Comparison of ENCODE assay signal across 12 cellular contexts in the genomic region with DNA sequence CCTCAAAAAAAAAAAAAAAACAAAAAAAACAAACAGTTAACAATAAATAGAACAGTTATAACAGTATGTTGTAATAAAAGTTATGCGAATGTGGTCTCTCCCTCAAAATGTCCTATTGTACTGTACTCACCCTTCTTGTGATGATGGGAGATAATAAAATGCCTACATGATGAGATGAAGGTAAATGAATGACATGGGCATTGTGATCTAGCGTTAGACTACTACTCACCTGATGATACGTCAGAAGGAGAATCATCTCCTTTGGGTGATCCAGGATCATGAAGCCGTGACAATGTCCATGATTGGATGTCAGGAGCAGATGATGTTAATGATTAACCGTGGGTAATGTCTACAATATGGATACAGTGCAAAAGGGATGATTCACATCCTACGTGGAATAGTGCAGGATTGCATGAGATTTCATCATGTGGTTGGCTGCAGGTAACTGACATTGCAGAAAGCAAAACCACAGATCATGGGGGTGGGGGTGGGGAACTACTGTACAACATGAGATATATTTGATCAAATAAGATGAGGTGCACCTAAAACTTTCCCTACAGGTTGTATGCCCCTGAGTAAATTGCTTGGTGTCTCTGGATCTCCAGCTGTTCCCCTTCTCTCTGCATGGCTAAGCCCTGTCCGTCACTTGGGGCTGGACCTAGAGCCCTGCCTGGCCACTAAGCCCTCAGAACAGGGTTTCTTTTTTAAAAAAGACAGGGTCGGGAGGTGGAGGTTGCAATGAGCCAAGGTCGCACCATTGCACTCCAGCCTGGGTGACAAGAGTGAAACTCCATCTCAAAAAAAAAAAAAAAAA. TPM values are rescaled to one million over a fixed set of nuclear protein-coding genes. Genes with fewer than 3 reads are reported as not detected.
DNase-seq lines count a peak whose midpoint lies in the region; FAIRE-seq and TF ChIP-seq lines count a peak whose summit lies in the region.
"Had no signal": no experiment of that assay in that cellular context is flagged by ENCODE, and none has a peak within 500 bp of the region (broad histone marks: within the 10 kb centered on the region; RNA-seq: fewer than 3 reads in every experiment).

No MANE protein-coding gene starts in this region.

- DNase-seq in AG10803 (ENCODE audit: low read depth) (peak; percentile 86), RCC 7860 (ENCODE audit: low spot score) (peak; percentile 100), fibroblast of pulmonary artery (ENCODE audit: low read depth) (peak; percentile 53), ecto neural progenitor cell (ENCODE audit: low spot score) (no peak), mesenteric fat pad (ENCODE audit: low spot score) (no peak), G401 (ENCODE audit: low spot score) (no peak)
- DNase-seq in stimulated activated naive CD4-positive, alpha-beta T cell treated with Interleukin-2 at 50 U/mL for 16 hours (lab: John Stamatoyannopoulos, UW): no peak
- DNase-seq: activated CD4-positive, CD25-positive, alpha-beta regulatory T cell; NCI-H2171; stimulated activated CD4-positive, alpha-beta T cell treated with anti-CD3 and anti-CD28 coated beads, Interleukin-12 subunit alpha, Interleukin-12 subunit beta, amount 100 ng/mL, for 4 hours had no signal

- in situ Hi-C loops in G401 (cut with HindIII; ENCODE audit: low sequenced_read_pairs): no loop called here

- no peaks in the 10 kb centered on the region; the same call in none of the 2 replicates for H3K4me1 ChIP-seq in HEK293 (ENCODE audit: control insufficient read depth, insufficient read depth, low read length)

- CTCF ChIA-PET in HEK293 (lab: Yijun Ruan, JAX): interaction anchor here (0.7 to 1.7 kb wide), 4 partner anchors 47 to 265 kb away, joined by 3 to 5 read pairs (median 4); no protein-coding TSS in a partner anchor

- H3K36me3 ChIP-seq in HEK293 (ENCODE audit: control insufficient read depth in 2 of 2, insufficient read depth in 1 of 2, low read length in 2 of 2): peaks cover 0 to 10% of the 10 kb centered on the region in 2 experiments; a peak in 1 of 3 replicates

- H3K27ac ChIP-seq in HEK293 (ENCODE audit: extremely low read depth, low read depth, low read length): no peak overlapping the region

- POLR2A ChIA-PET in HEK293 (lab: Yijun Ruan, JAX): interaction anchor here (0.6 to 0.7 kb wide), 2 partner anchors 16 to 24 kb away, joined by 3 read pairs; no protein-coding TSS in a partner anchor

- FAIRE-seq in RCC 7860 (lab: Jason Lieb, UNC): peak; percentile 99
- FAIRE-seq: GM19239 had no signal

- no peak for TF ChIP-seq CTCF in AG10803 (conservative IDR thresholded peaks at IDR 0.05; ENCODE audit: low read length)
- no peak for TF ChIP-seq CTCF in HEK293 (tag by site-specific recombination; IDR thresholded peaks at IDR 0.05)
- no peak for TF ChIP-seq CTCF in fibroblast of pulmonary artery (IDR thresholded peaks at IDR 0.05; ENCODE audit: low read length, missing control alignments)

- no peaks in the 10 kb centered on the region for H3K9me3 ChIP-seq in HEK293 (ENCODE audit: control insufficient read depth, insufficient read depth, low read depth, low read length)

- H3K4me3 ChIP-seq in AG10803 (ENCODE audit: low read length) (no peak overlapping the region), HEK293 (ENCODE audit: low read depth, low read length) (no peak overlapping the region), fibroblast of pulmonary artery (replicated peaks; ENCODE audit: low read depth, low read length) (no peak overlapping the region)

TF ChIP-seq in HEK293, 187 proteins besides CTCF, POLR2A, EP300 and RAD21 (continues in another document):
- TF ChIP-seq, protein P1, sequence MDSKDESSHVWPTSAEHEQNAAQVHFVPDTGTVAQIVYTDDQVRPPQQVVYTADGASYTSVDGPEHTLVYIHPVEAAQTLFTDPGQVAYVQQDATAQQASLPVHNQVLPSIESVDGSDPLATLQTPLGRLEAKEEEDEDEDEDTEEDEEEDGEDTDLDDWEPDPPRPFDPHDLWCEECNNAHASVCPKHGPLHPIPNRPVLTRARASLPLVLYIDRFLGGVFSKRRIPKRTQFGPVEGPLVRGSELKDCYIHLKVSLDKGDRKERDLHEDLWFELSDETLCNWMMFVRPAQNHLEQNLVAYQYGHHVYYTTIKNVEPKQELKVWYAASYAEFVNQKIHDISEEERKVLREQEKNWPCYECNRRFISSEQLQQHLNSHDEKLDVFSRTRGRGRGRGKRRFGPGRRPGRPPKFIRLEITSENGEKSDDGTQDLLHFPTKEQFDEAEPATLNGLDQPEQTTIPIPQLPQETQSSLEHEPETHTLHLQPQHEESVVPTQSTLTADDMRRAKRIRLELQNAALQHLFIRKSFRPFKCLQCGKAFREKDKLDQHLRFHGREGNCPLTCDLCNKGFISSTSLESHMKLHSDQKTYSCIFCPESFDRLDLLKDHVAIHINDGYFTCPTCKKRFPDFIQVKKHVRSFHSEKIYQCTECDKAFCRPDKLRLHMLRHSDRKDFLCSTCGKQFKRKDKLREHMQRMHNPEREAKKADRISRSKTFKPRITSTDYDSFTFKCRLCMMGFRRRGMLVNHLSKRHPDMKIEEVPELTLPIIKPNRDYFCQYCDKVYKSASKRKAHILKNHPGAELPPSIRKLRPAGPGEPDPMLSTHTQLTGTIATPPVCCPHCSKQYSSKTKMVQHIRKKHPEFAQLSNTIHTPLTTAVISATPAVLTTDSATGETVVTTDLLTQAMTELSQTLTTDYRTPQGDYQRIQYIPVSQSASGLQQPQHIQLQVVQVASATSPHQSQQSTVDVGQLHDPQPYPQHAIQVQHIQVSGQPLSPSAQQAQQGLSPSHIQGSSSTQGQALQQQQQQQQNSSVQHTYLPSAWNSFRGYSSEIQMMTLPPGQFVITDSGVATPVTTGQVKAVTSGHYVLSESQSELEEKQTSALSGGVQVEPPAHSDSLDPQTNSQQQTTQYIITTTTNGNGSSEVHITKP (tag by site-specific recombination; IDR thresholded peaks at IDR 0.05): peak; percentile 60
- TF ChIP-seq ZBTB21 (tag by site-specific recombination; IDR thresholded peaks at IDR 0.05): peak; percentile 42; the same call in 1 of the 2 replicates
- TF ChIP-seq, protein P2, sequence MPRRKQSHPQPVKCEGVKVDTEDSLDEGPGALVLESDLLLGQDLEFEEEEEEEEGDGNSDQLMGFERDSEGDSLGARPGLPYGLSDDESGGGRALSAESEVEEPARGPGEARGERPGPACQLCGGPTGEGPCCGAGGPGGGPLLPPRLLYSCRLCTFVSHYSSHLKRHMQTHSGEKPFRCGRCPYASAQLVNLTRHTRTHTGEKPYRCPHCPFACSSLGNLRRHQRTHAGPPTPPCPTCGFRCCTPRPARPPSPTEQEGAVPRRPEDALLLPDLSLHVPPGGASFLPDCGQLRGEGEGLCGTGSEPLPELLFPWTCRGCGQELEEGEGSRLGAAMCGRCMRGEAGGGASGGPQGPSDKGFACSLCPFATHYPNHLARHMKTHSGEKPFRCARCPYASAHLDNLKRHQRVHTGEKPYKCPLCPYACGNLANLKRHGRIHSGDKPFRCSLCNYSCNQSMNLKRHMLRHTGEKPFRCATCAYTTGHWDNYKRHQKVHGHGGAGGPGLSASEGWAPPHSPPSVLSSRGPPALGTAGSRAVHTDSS (tag by site-specific recombination; IDR thresholded peaks at IDR 0.05): 0 out of 2 replicates have a peak, but pooled peaks have one; percentile 26
- TF ChIP-seq HOXD13 (CRISPR knock-in tag; IDR thresholded peaks at IDR 0.05; ENCODE audit: borderline replicate concordance): peak; percentile 99
- TF ChIP-seq ZSCAN23 (tag by site-specific recombination; IDR thresholded peaks at IDR 0.05): no peak
- TF ChIP-seq ZNF658 (tag by site-specific recombination; IDR thresholded peaks at IDR 0.05): no peak
- TF ChIP-seq, protein P3, sequence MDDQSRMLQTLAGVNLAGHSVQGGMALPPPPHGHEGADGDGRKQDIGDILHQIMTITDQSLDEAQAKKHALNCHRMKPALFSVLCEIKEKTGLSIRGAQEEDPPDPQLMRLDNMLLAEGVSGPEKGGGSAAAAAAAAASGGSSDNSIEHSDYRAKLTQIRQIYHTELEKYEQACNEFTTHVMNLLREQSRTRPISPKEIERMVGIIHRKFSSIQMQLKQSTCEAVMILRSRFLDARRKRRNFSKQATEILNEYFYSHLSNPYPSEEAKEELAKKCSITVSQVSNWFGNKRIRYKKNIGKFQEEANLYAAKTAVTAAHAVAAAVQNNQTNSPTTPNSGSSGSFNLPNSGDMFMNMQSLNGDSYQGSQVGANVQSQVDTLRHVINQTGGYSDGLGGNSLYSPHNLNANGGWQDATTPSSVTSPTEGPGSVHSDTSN (CRISPR knock-in tag; IDR thresholded peaks at IDR 0.05): no peak

RNA-seq across cellular contexts. Expression of a gene that starts 6.2 kb away (rescaled TPM):
- 60.1 TPM for total RNA-seq in mesenteric fat pad
- 52.4 and 58.5 TPM in 2 replicates for total RNA-seq in G401 (2014; rRNA removed; shearing (Covaris generic))

RNA-seq across cellular contexts. Expression of a gene that starts 21.3 kb away (rescaled TPM):
- total RNA-seq in mesenteric fat pad: 9.4 TPM
- total RNA-seq in G401 (2014; rRNA removed; shearing (Covaris generic)): 12.9 and 15.6 TPM in 2 replicates

RNA-seq across cellular contexts. Expression of a gene that starts 55.0 kb away (rescaled TPM):
- total RNA-seq in mesenteric fat pad: 21.3 TPM
- 65.9 and 70.0 TPM in 2 replicates for total RNA-seq in G401 (2014; rRNA removed; shearing (Covaris generic))

Comparison
In these comparisons a context has a peak if more than half of its experiments do, and no peak if none do; other contexts are left out.
1. DNase-seq: peak in AG10803 (single experiment), RCC 7860 (single experiment) and fibroblast of pulmonary artery (single experiment); none in ecto neural progenitor cell (single experiment), mesenteric fat pad (single experiment), G401 (single experiment) and stimulated activated naive CD4-positive, alpha-beta T cell treated with Interleukin-2 at 50 U/mL for 16 hours (single experiment).